1 cellular context compared by ENCODE assay signal in the genomic region with DNA sequence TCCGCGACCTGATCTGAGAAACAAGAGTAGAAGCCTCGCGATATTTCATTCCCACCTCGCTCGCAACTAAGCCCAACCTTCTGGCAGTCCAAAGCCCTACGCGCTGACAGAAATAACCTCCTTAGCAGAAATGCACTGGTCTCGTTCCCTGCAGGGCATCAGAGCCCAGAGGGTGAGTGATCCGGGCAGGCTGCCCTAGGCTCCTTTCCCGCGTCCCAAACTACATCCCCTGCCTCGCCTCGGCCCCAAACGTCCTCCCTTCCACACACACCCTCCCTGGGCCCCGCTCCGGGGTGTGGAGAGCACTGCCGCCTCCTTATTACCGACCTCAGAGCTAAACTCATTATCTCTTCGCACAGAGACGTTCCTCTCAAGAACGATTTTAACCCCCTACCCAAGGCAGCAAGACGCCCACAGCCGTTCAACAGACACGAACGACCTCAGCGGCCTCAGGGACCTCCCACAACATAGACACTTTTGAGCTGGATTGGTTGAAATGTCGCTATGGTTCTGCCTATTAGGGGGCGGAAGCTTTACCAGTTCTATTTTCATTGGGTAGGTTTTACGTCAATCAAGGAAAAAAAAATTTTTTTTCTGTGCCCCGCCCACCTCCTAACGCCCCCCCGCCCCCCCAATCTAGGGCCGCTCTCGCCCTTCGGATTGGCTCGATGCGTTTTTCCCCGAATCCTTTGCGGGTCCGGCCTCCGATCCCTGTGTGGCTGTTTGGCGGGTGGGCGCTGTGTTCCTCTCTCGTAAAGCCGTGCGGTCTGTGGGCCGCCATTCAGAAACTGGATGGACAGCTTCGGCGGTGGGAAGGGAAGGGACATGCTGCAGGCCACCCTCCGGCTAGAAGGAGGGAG.
TF ChIP-seq lines count a peak whose summit lies in the region.

A gene (minus strand): TSS at position 439 of the 860 bp plus-strand sequence. CDS start 95 bp downstream, at position 344.

TF ChIP-seq in GM12878, 131 proteins besides CTCF, POLR2A, EP300 and RAD21 (continued from another document and continues in another):
- TF ChIP-seq, protein P1, sequence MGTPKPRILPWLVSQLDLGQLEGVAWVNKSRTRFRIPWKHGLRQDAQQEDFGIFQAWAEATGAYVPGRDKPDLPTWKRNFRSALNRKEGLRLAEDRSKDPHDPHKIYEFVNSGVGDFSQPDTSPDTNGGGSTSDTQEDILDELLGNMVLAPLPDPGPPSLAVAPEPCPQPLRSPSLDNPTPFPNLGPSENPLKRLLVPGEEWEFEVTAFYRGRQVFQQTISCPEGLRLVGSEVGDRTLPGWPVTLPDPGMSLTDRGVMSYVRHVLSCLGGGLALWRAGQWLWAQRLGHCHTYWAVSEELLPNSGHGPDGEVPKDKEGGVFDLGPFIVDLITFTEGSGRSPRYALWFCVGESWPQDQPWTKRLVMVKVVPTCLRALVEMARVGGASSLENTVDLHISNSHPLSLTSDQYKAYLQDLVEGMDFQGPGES (IDR thresholded peaks at IDR 0.05) = peak; percentile 62; the same call in 1 of the 2 replicates
- TF ChIP-seq SMC3 (IDR thresholded peaks at IDR 0.05; ENCODE audit: borderline replicate concordance, low read length) = no peak
- TF ChIP-seq, protein P2, sequence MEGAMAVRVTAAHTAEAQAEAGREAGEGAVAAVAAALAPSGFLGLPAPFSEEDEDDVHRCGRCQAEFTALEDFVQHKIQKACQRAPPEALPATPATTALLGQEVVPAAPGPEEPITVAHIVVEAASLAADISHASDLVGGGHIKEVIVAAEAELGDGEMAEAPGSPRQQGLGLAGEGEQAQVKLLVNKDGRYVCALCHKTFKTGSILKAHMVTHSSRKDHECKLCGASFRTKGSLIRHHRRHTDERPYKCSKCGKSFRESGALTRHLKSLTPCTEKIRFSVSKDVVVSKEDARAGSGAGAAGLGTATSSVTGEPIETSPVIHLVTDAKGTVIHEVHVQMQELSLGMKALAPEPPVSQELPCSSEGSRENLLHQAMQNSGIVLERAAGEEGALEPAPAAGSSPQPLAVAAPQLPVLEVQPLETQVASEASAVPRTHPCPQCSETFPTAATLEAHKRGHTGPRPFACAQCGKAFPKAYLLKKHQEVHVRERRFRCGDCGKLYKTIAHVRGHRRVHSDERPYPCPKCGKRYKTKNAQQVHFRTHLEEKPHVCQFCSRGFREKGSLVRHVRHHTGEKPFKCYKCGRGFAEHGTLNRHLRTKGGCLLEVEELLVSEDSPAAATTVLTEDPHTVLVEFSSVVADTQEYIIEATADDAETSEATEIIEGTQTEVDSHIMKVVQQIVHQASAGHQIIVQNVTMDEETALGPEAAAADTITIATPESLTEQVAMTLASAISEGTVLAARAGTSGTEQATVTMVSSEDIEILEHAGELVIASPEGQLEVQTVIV (IDR thresholded peaks at IDR 0.05; ENCODE audit: borderline replicate concordance, partially characterized antibody) = no peak
- peak; percentile 69; the same call in 1 of the 2 replicates for TF ChIP-seq SIN3A (IDR thresholded peaks at IDR 0.05; ENCODE audit: low read depth, low read length)
- no peak for TF ChIP-seq MYB (IDR thresholded peaks at IDR 0.05; ENCODE audit: borderline replicate concordance, low read depth, low read length)
- no peak; the same call in none of the 2 replicates for TF ChIP-seq ATF7 (IDR thresholded peaks at IDR 0.05; ENCODE audit: low read depth)
- no peak for TF ChIP-seq WRNIP1 (IDR thresholded peaks at IDR 0.05; ENCODE audit: borderline replicate concordance, low read depth, low read length)
- no peak for TF ChIP-seq SUPT20H (IDR thresholded peaks at IDR 0.05; ENCODE audit: borderline replicate concordance, control insufficient read depth, low read depth, low read length)
- TF ChIP-seq KAT2A (conservative IDR thresholded peaks at IDR 0.05; ENCODE audit: control insufficient read depth, low read depth, low read length) = no peak
- no peak for TF ChIP-seq GATAD2B (conservative IDR thresholded peaks at IDR 0.05; ENCODE audit: low read depth)
- peak; percentile 81 for TF ChIP-seq FOS (IDR thresholded peaks at IDR 0.05; ENCODE audit: borderline replicate concordance, extremely low read depth, insufficient read length)
- TF ChIP-seq ETV6 (conservative IDR thresholded peaks at IDR 0.05 in 1 of 2, IDR thresholded peaks at IDR 0.05 in 1 of 2; ENCODE audit: borderline replicate concordance in 1 of 2, low read depth in 1 of 2) = no peak
- peak; percentile 37; the same call in 1 of the 2 replicates for TF ChIP-seq IKZF1 (conservative IDR thresholded peaks at IDR 0.05)
- TF ChIP-seq, protein P3, sequence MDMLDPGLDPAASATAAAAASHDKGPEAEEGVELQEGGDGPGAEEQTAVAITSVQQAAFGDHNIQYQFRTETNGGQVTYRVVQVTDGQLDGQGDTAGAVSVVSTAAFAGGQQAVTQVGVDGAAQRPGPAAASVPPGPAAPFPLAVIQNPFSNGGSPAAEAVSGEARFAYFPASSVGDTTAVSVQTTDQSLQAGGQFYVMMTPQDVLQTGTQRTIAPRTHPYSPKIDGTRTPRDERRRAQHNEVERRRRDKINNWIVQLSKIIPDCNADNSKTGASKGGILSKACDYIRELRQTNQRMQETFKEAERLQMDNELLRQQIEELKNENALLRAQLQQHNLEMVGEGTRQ (IDR thresholded peaks at IDR 0.05; ENCODE audit: borderline replicate concordance, low read depth, low read length) = no peak
- TF ChIP-seq DPF2 (IDR thresholded peaks at IDR 0.05) = no peak
- TF ChIP-seq, protein P4, sequence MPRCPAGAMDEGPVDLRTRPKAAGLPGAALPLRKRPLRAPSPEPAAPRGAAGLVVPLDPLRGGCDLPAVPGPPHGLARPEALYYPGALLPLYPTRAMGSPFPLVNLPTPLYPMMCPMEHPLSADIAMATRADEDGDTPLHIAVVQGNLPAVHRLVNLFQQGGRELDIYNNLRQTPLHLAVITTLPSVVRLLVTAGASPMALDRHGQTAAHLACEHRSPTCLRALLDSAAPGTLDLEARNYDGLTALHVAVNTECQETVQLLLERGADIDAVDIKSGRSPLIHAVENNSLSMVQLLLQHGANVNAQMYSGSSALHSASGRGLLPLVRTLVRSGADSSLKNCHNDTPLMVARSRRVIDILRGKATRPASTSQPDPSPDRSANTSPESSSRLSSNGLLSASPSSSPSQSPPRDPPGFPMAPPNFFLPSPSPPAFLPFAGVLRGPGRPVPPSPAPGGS (IDR thresholded peaks at IDR 0.05; ENCODE audit: borderline replicate concordance, insufficient read depth, low read depth, low read length, poor library complexity, severe bottlenecking) = peak; percentile 62
- TF ChIP-seq, protein P5, sequence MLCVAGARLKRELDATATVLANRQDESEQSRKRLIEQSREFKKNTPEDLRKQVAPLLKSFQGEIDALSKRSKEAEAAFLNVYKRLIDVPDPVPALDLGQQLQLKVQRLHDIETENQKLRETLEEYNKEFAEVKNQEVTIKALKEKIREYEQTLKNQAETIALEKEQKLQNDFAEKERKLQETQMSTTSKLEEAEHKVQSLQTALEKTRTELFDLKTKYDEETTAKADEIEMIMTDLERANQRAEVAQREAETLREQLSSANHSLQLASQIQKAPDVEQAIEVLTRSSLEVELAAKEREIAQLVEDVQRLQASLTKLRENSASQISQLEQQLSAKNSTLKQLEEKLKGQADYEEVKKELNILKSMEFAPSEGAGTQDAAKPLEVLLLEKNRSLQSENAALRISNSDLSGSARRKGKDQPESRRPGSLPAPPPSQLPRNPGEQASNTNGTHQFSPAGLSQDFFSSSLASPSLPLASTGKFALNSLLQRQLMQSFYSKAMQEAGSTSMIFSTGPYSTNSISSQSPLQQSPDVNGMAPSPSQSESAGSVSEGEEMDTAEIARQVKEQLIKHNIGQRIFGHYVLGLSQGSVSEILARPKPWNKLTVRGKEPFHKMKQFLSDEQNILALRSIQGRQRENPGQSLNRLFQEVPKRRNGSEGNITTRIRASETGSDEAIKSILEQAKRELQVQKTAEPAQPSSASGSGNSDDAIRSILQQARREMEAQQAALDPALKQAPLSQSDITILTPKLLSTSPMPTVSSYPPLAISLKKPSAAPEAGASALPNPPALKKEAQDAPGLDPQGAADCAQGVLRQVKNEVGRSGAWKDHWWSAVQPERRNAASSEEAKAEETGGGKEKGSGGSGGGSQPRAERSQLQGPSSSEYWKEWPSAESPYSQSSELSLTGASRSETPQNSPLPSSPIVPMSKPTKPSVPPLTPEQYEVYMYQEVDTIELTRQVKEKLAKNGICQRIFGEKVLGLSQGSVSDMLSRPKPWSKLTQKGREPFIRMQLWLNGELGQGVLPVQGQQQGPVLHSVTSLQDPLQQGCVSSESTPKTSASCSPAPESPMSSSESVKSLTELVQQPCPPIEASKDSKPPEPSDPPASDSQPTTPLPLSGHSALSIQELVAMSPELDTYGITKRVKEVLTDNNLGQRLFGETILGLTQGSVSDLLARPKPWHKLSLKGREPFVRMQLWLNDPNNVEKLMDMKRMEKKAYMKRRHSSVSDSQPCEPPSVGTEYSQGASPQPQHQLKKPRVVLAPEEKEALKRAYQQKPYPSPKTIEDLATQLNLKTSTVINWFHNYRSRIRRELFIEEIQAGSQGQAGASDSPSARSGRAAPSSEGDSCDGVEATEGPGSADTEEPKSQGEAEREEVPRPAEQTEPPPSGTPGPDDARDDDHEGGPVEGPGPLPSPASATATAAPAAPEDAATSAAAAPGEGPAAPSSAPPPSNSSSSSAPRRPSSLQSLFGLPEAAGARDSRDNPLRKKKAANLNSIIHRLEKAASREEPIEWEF (IDR thresholded peaks at IDR 0.05; ENCODE audit: insufficient replicate concordance, low read depth, low read length) = no peak
- TF ChIP-seq NFIC (IDR thresholded peaks at IDR 0.05; ENCODE audit: low read depth, low read length) = no peak
- TF ChIP-seq PAX8 (IDR thresholded peaks at IDR 0.05) = no peak
- no peak for TF ChIP-seq RBBP5 (conservative IDR thresholded peaks at IDR 0.05)
- TF ChIP-seq ZNF217 (IDR thresholded peaks at IDR 0.05) = no peak
- peak; percentile 35; the same call in 1 of the 2 replicates for TF ChIP-seq HCFC1 (IDR thresholded peaks at IDR 0.05; ENCODE audit: low read length)
- no peak for TF ChIP-seq IRF4 (IDR thresholded peaks at IDR 0.05; ENCODE audit: low read depth, low read length)
- no peak for TF ChIP-seq GABPA (IDR thresholded peaks at IDR 0.05; ENCODE audit: low read depth)
- no peak for TF ChIP-seq CBX3 (IDR thresholded peaks at IDR 0.05; ENCODE audit: borderline replicate concordance, low read depth)
- TF ChIP-seq, protein P6, sequence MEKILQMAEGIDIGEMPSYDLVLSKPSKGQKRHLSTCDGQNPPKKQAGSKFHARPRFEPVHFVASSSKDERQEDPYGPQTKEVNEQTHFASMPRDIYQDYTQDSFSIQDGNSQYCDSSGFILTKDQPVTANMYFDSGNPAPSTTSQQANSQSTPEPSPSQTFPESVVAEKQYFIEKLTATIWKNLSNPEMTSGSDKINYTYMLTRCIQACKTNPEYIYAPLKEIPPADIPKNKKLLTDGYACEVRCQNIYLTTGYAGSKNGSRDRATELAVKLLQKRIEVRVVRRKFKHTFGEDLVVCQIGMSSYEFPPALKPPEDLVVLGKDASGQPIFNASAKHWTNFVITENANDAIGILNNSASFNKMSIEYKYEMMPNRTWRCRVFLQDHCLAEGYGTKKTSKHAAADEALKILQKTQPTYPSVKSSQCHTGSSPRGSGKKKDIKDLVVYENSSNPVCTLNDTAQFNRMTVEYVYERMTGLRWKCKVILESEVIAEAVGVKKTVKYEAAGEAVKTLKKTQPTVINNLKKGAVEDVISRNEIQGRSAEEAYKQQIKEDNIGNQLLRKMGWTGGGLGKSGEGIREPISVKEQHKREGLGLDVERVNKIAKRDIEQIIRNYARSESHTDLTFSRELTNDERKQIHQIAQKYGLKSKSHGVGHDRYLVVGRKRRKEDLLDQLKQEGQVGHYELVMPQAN (conservative IDR thresholded peaks at IDR 0.05) = peak; percentile 41; the same call in 1 of the 2 replicates
- TF ChIP-seq EGR1 (IDR thresholded peaks at IDR 0.05; ENCODE audit: borderline replicate concordance in 1 of 2, low read depth in 2 of 2, low read length in 2 of 2) = peak in 1 of 2 experiments; percentile 25; a peak in 1 of 3 replicates
- TF ChIP-seq LARP7 (IDR thresholded peaks at IDR 0.05) = no peak; the same call in 1 of the 2 replicates
- TF ChIP-seq ZSCAN29 (IDR thresholded peaks at IDR 0.05) = no peak
- peak; percentile 43; the same call in 1 of the 2 replicates for TF ChIP-seq TCF12 (IDR thresholded peaks at IDR 0.05; ENCODE audit: low read depth, low read length)
- TF ChIP-seq ASH2L (IDR thresholded peaks at IDR 0.05; ENCODE audit: borderline replicate concordance, low read depth) = no peak
- TF ChIP-seq RFX5 (IDR thresholded peaks at IDR 0.05; ENCODE audit: low read depth, low read length) = peak; percentile 9; the same call in 1 of the 2 replicates
- TF ChIP-seq EED (IDR thresholded peaks at IDR 0.05; ENCODE audit: low read depth) = no peak
- TF ChIP-seq, protein P7, sequence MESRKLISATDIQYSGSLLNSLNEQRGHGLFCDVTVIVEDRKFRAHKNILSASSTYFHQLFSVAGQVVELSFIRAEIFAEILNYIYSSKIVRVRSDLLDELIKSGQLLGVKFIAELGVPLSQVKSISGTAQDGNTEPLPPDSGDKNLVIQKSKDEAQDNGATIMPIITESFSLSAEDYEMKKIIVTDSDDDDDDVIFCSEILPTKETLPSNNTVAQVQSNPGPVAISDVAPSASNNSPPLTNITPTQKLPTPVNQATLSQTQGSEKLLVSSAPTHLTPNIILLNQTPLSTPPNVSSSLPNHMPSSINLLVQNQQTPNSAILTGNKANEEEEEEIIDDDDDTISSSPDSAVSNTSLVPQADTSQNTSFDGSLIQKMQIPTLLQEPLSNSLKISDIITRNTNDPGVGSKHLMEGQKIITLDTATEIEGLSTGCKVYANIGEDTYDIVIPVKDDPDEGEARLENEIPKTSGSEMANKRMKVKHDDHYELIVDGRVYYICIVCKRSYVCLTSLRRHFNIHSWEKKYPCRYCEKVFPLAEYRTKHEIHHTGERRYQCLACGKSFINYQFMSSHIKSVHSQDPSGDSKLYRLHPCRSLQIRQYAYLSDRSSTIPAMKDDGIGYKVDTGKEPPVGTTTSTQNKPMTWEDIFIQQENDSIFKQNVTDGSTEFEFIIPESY (IDR thresholded peaks at IDR 0.05) = no peak
- TF ChIP-seq, protein P8, sequence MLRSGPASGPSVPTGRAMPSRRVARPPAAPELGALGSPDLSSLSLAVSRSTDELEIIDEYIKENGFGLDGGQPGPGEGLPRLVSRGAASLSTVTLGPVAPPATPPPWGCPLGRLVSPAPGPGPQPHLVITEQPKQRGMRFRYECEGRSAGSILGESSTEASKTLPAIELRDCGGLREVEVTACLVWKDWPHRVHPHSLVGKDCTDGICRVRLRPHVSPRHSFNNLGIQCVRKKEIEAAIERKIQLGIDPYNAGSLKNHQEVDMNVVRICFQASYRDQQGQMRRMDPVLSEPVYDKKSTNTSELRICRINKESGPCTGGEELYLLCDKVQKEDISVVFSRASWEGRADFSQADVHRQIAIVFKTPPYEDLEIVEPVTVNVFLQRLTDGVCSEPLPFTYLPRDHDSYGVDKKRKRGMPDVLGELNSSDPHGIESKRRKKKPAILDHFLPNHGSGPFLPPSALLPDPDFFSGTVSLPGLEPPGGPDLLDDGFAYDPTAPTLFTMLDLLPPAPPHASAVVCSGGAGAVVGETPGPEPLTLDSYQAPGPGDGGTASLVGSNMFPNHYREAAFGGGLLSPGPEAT (IDR thresholded peaks at IDR 0.05; ENCODE audit: low read depth) = peak; percentile 71
- TF ChIP-seq ZNF207 (IDR thresholded peaks at IDR 0.05; ENCODE audit: borderline replicate concordance) = no peak; the same call in 1 of the 2 replicates
- TF ChIP-seq ESRRA (IDR thresholded peaks at IDR 0.05; ENCODE audit: low read length) = no peak
- no peak for TF ChIP-seq RCOR1 (conservative IDR thresholded peaks at IDR 0.05; ENCODE audit: low read depth, low read length)
- no peak for TF ChIP-seq JUND (IDR thresholded peaks at IDR 0.05; ENCODE audit: low read depth, low read length)
- no peak for TF ChIP-seq NR2C2 (IDR thresholded peaks at IDR 0.05; ENCODE audit: borderline replicate concordance, control insufficient read depth, insufficient read length, low read depth)
